Comparison of ENCODE assay signal across 9 cellular contexts in the genomic region with DNA sequence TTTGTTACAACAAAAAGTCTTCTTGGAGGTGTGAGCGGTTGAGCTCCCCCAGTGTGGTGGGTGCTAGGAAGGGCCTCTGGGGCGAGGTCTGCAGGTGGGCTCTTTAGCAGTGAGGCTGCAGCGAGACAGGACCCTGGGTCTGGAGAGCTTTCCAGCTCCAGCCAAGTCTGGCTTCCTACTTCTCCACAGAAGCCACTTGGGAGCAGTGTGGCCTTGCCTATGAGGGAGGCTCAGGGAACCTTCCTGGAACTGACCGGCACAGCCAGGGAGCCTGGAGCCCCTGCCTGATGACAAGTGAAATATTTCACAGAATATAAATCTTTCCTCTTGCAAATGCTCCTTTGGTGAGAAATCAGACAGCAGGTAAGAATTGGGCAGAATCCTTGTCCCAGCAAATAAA.
DNase-seq lines count a peak whose midpoint lies in the region; ATAC-seq and TF ChIP-seq lines count a peak whose summit lies in the region.
"Had no signal": no experiment of that assay in that cellular context is flagged by ENCODE, and none has a peak within 500 bp of the region (broad histone marks: within the 10 kb centered on the region; RNA-seq: fewer than 3 reads in every experiment).

No MANE protein-coding gene starts in this region.

- no peak for ATAC-seq in HG03469 (IDR thresholded peaks at IDR 0.05; ENCODE audit: unreplicated experiment)
- no peak for ATAC-seq in T-helper 17 cell

- H3K27me3 ChIP-seq in adipocyte (replicated peaks; ENCODE audit: control insufficient read depth, insufficient read depth, low read length): peaks cover 33% of the 10 kb centered on the region
- no peaks in the 10 kb centered on the region for H3K27me3 ChIP-seq in thyroid gland

- TF ChIP-seq POLR2A in thyroid gland (IDR thresholded peaks at IDR 0.05): no peak

- peaks cover 50% of the 10 kb centered on the region for H3K27me3 Mint-ChIP-seq in T-helper 17 cell

- no peak overlapping the region for H3K9ac ChIP-seq in adipocyte (ENCODE audit: low read length)

- TF ChIP-seq CTCF in thyroid gland (IDR thresholded peaks at IDR 0.05): peak in 2 of 6 experiments; percentile 13 to 17

- H3K4me1 ChIP-seq in adipocyte (ENCODE audit: control insufficient read depth, insufficient read depth, low read length): peaks cover 4% of the 10 kb centered on the region
- no peaks in the 10 kb centered on the region for H3K4me1 ChIP-seq in thyroid gland

- H3K36me3 ChIP-seq in adipocyte (ENCODE audit: control insufficient read depth, insufficient read depth, low read length, severe bottlenecking) (no peaks in the 10 kb centered on the region), thyroid gland (no peaks in the 10 kb centered on the region)

- no peak overlapping the region for H3K4me3 ChIP-seq in adipocyte (ENCODE audit: low read length)
- no peak overlapping the region for H3K4me3 ChIP-seq in thyroid gland (replicated peaks in 1 of 3)

- DNase-seq in NCI-H2227 (lab: John Stamatoyannopoulos, UW; ENCODE audit: unreplicated experiment): peak; percentile 40
- no peak for DNase-seq in NCI-H2227 treated with DMSO at 0.1 percent for 48 hours (lab: John Stamatoyannopoulos, UW)
- DNase-seq in adipocyte (ENCODE audit: low read depth): peak; percentile 38
- DNase-seq in iris pigment epithelial cell (ENCODE audit: low read depth): peak; percentile 15
- DNase-seq in thyroid gland: peak; percentile 14 to 22
- DNase-seq in T-helper 17 cell: no peak
- no peak for DNase-seq in HCEC 1CT
- DNase-seq: NCI-H2107 had no signal

- no peak overlapping the region for H3K27ac Mint-ChIP-seq in T-helper 17 cell

- H3K9me3 ChIP-seq in adipocyte (ENCODE audit: control insufficient read depth, low read length) (peaks cover 5% of the 10 kb centered on the region), thyroid gland (no peaks in the 10 kb centered on the region), T-helper 17 cell (ENCODE audit: control insufficient read depth, low read length, poor library complexity, severe bottlenecking) (no peaks in the 10 kb centered on the region)

- no peak overlapping the region for H3K27ac ChIP-seq in thyroid gland

- no peaks in the 10 kb centered on the region for H3K4me1 Mint-ChIP-seq in T-helper 17 cell

- H3K4me3 Mint-ChIP-seq in T-helper 17 cell: no peak overlapping the region

- intact Hi-C loops in thyroid gland (cut with DNase I): no loop called here

- H3K36me3 Mint-ChIP-seq in T-helper 17 cell (ENCODE audit: low read depth): no peaks in the 10 kb centered on the region

- WGBS in thyroid gland, 2 donors: 54 to 67% methylated on average over 4 of the region's 4 CpGs

Comparison
In these comparisons a context has a peak if more than half of its experiments do, and no peak if none do; other contexts are left out.
1. DNase-seq: peak in NCI-H2227 (single experiment), adipocyte (single experiment), iris pigment epithelial cell (single experiment) and thyroid gland (2 of 2); none in NCI-H2227 treated with DMSO at 0.1 percent for 48 hours (single experiment), T-helper 17 cell (0 of 3) and HCEC 1CT (single experiment).